In genomic region chr6:30615958-30616810, GRCh38 we compare ENCODE assay signal across 6 cellular contexts. TPM values are rescaled to one million over a fixed set of nuclear protein-coding genes. Genes with fewer than 3 reads are reported as not detected.
A peak's percentile ranks its signal among the peaks of the same experiment; 100 is the strongest.
DNase-seq lines count a peak whose midpoint lies in the region; ATAC-seq lines count a peak whose summit lies in the region.

No MANE protein-coding gene starts in this region.

- H3K9me3 Mint-ChIP-seq in CD4-positive, CD25-positive, alpha-beta regulatory T cell = peaks cover 0 to 3% (median 0%) of the 10 kb centered on the region in 7 donors

- intact Hi-C loops in left colon (cut with DNase I, micrococcal nuclease) = no loop called here

- peak overlapping the region; percentile 98 for H3K27ac ChIP-seq in CD4-positive, CD25-positive, alpha-beta regulatory T cell (ENCODE audit: insufficient read depth, low read length, poor library complexity, severe bottlenecking)

- no peaks in the 10 kb centered on the region for H3K9me3 ChIP-seq in CD4-positive, CD25-positive, alpha-beta regulatory T cell (ENCODE audit: control insufficient read depth in 2 of 2, low read length in 2 of 2)

- peak overlapping the region; percentile 100 for H3K4me3 ChIP-seq in CD4-positive, CD25-positive, alpha-beta regulatory T cell (ENCODE audit: low read depth, low read length)

- no peak for ATAC-seq in CD4-positive, CD25-positive, alpha-beta regulatory T cell (ENCODE audit: low read depth in 2 of 2)
- peak; percentile 5 for ATAC-seq in left colon

- peak overlapping the region; percentile 96 to 100 (median 97) for H3K4me3 Mint-ChIP-seq in CD4-positive, CD25-positive, alpha-beta regulatory T cell

- peaks cover 44% of the 10 kb centered on the region for H3K4me1 ChIP-seq in CD4-positive, CD25-positive, alpha-beta regulatory T cell (ENCODE audit: control insufficient read depth, insufficient read depth, low read length, poor library complexity, severe bottlenecking)

- DNase-seq in CD4-positive, CD25-positive, alpha-beta regulatory T cell = peak in 2 of 3 donors; percentile 64 to 69
- DNase-seq in NCI-H1105 (lab: John Stamatoyannopoulos, UW) = peak; percentile 38
- peak; percentile 32 for DNase-seq in activated naive CD4-positive, alpha-beta T cell treated with Interleukin-2 at 50 U/mL for 16 hours
- DNase-seq in left colon = no peak
- DNase-seq in SHP77 treated with DMSO at 0.1 percent for 48 hours (lab: John Stamatoyannopoulos, UW) = no peak
- no peak for DNase-seq in SHP77 (lab: John Stamatoyannopoulos, UW)

- H3K27me3 ChIP-seq in CD4-positive, CD25-positive, alpha-beta regulatory T cell (ENCODE audit: control insufficient read depth, insufficient read depth, low read length) = no peaks in the 10 kb centered on the region

- H3K27ac Mint-ChIP-seq in CD4-positive, CD25-positive, alpha-beta regulatory T cell = peak overlapping the region; percentile 100

- peaks cover 23 to 48% (median 39%) of the 10 kb centered on the region in 4 donors for H3K4me1 Mint-ChIP-seq in CD4-positive, CD25-positive, alpha-beta regulatory T cell

- peaks cover 18% of the 10 kb centered on the region for H3K27me3 Mint-ChIP-seq in CD4-positive, CD25-positive, alpha-beta regulatory T cell

- peaks cover 34% of the 10 kb centered on the region for H3K36me3 ChIP-seq in CD4-positive, CD25-positive, alpha-beta regulatory T cell (ENCODE audit: control insufficient read depth, insufficient read depth, low read length)

- H3K36me3 Mint-ChIP-seq in CD4-positive, CD25-positive, alpha-beta regulatory T cell = peaks cover 42% of the 10 kb centered on the region

RNA-seq across cellular contexts. Expression of gene PPP1R10, which starts 0.9 kb away (rescaled TPM):
- 164 TPM for total RNA-seq in CD4-positive, CD25-positive, alpha-beta regulatory T cell
- polyA plus RNA-seq in CD4-positive, CD25-positive, alpha-beta regulatory T cell = 10 to 100 TPM; 18.0 to 22.9 (median 19.7) TPM
- 10 to 100 TPM; 73.6 to 74.8 TPM for total RNA-seq in left colon

RNA-seq across cellular contexts. Expression of gene MRPS18B, which starts 1.5 kb away (rescaled TPM):
- total RNA-seq in CD4-positive, CD25-positive, alpha-beta regulatory T cell = 19.0 TPM
- 100 to 1,000 TPM; 121 to 165 (median 151) TPM for polyA plus RNA-seq in CD4-positive, CD25-positive, alpha-beta regulatory T cell
- 10 to 100 TPM; 55.7 to 60.6 TPM for total RNA-seq in left colon

RNA-seq across cellular contexts. Expression of gene ATAT1, which starts 10.5 kb away (rescaled TPM):
- 7.2 TPM for total RNA-seq in CD4-positive, CD25-positive, alpha-beta regulatory T cell
- polyA plus RNA-seq in CD4-positive, CD25-positive, alpha-beta regulatory T cell = under 1 TPM; 0.27 to 0.89 (median 0.53) TPM
- total RNA-seq in left colon = 10 to 100 TPM; 11.3 to 13.1 TPM

RNA-seq across cellular contexts. Expression of gene C6orf136, which starts 30.7 kb away (rescaled TPM):
- 24.4 TPM for total RNA-seq in CD4-positive, CD25-positive, alpha-beta regulatory T cell
- polyA plus RNA-seq in CD4-positive, CD25-positive, alpha-beta regulatory T cell = 10 to 100 TPM in 2 of 4 donors, 1 to 10 TPM in 2; 7.5 to 19.7 (median 10.9) TPM
- 100 to 1,000 TPM in 1 of 2 donors, 10 to 100 TPM in 1; 78.9 to 101 TPM for total RNA-seq in left colon

RNA-seq across cellular contexts. Expression of gene ABCF1, which starts 44.9 kb away (rescaled TPM):
- 113 TPM for total RNA-seq in CD4-positive, CD25-positive, alpha-beta regulatory T cell
- polyA plus RNA-seq in CD4-positive, CD25-positive, alpha-beta regulatory T cell = 10 to 100 TPM; 14.3 to 25.3 (median 16.4) TPM
- total RNA-seq in left colon = 10 to 100 TPM; 41.7 to 52.0 TPM

Comparison
In these comparisons a context has a peak if more than half of its experiments do, and no peak if none do; other contexts are left out.
1. DNase-seq: peak in CD4-positive, CD25-positive, alpha-beta regulatory T cell (2 of 3), NCI-H1105 (single experiment) and activated naive CD4-positive, alpha-beta T cell treated with Interleukin-2 at 50 U/mL for 16 hours (single experiment); none in left colon (0 of 2), SHP77 treated with DMSO at 0.1 percent for 48 hours (single experiment) and SHP77 (0 of 2).